Comparison of ENCODE assay signal across 29 cellular contexts in genomic region chr6:85431271-85431670, GRCh38.
"Had no signal": no experiment of that assay in that cellular context is flagged by ENCODE, and none has a peak within 500 bp of the region (broad histone marks: within the 10 kb centered on the region; RNA-seq: fewer than 3 reads in every experiment).

No MANE protein-coding gene starts in this region.

- H3K4me3 Mint-ChIP-seq: activated CD4-positive, alpha-beta T cell treated with anti-CD3 and anti-CD28 coated beads, Interleukin-2, amount 10 ng/mL, durations not matched to agents 24 days and 14 days; activated CD8-positive, alpha-beta memory T cell treated with anti-CD3 and anti-CD28 coated beads, Interleukin-2, amount 10 ng/mL, durations not matched to agents 7 days and 5 days; activated naive CD8-positive, alpha-beta T cell treated with anti-CD3 and anti-CD28 coated beads, Interleukin-2, amount 50 U/mL, for 24 hours; activated T-cell treated with anti-CD3 and anti-CD28 coated beads, Interleukin-2, amount 50 U/mL, for 24 hours; activated T-helper 1 cell treated with anti-CD3 and anti-CD28 coated beads, Interleukin-12 subunit alpha, Interleukin-12 subunit beta, Interleukin-2, Interleukin-4 antibody, amounts not matched to agents 30 ng/mL and 10 ng/mL and 1 ng/mL, durations not matched to agents 14 hours and 24 hours and 36 hours; WTC11 had no signal

- H2AFZ ChIP-seq: PC-9 had no signal

- H3K36me3 ChIP-seq: brain microvascular endothelial cell, cardiac muscle cell, MG63 had no signal

- H3K4me1 Mint-ChIP-seq: activated CD8-positive, alpha-beta memory T cell treated with anti-CD3 and anti-CD28 coated beads, Interleukin-2, amount 10 ng/mL, durations not matched to agents 7 days and 5 days; activated naive CD8-positive, alpha-beta T cell treated with anti-CD3 and anti-CD28 coated beads, Interleukin-2, amount 50 U/mL, for 24 hours had no signal

- H3K4me2 ChIP-seq: KMS-11, PC-9 had no signal

- H3K27ac Mint-ChIP-seq: activated CD4-positive, alpha-beta T cell treated with anti-CD3 and anti-CD28 coated beads, Interleukin-2, amount 10 ng/mL, durations not matched to agents 24 days and 14 days; activated CD8-positive, alpha-beta memory T cell treated with anti-CD3 and anti-CD28 coated beads, Interleukin-2, amount 10 ng/mL, durations not matched to agents 7 days and 5 days; activated naive CD4-positive, alpha-beta T cell treated with anti-CD3 and anti-CD28 coated beads, Interleukin-2, amount 50 U/mL, for 72 hours; activated naive CD8-positive, alpha-beta T cell treated with anti-CD3 and anti-CD28 coated beads, Interleukin-2, amount 50 U/mL, for 24 hours; activated T-cell treated with anti-CD3 and anti-CD28 coated beads, Interleukin-2, amount 50 U/mL, for 24 hours; activated T-helper 1 cell treated with anti-CD3 and anti-CD28 coated beads, Interleukin-12 subunit alpha, Interleukin-12 subunit beta, Interleukin-2, Interleukin-4 antibody, amounts not matched to agents 30 ng/mL and 10 ng/mL and 1 ng/mL, durations not matched to agents 14 hours and 24 hours and 36 hours; WTC11 had no signal

- H3K27me3 ChIP-seq: brain microvascular endothelial cell, cardiac muscle cell, MG63 had no signal

- H3K27ac ChIP-seq: brain microvascular endothelial cell, cardiac muscle cell, KMS-11, PC-9 had no signal

- H3K27me3 Mint-ChIP-seq: activated naive CD8-positive, alpha-beta T cell treated with anti-CD3 and anti-CD28 coated beads, Interleukin-2, amount 50 U/mL, for 24 hours; activated T-cell treated with anti-CD3 and anti-CD28 coated beads, Interleukin-2, amount 50 U/mL, for 24 hours had no signal

- DNase-seq: activated CD4-positive, alpha-beta T cell treated with anti-CD3 and anti-CD28 coated beads for 1 hour; activated CD4-positive, alpha-beta T cell treated with anti-CD3 and anti-CD28 coated beads, Interleukin-2, amount 50 U/mL, for 48 hours; activated CD8-positive, alpha-beta memory T cell treated with anti-CD3 and anti-CD28 coated beads, Interleukin-2, amount 10 ng/mL, durations not matched to agents 7 days and 5 days; activated effector memory CD4-positive, alpha-beta T cell treated with Interleukin-2 at 50 U/mL for 16 hours; activated naive CD4-positive, alpha-beta T cell; activated naive CD8-positive, alpha-beta T cell treated with anti-CD3 and anti-CD28 coated beads, Interleukin-2, amount 50 U/mL, for 24 hours; activated T-cell treated with anti-CD3 and anti-CD28 coated beads, Interleukin-2, amount 50 U/mL, for 24 hours; amygdala; brain microvascular endothelial cell; cerebellar nuclear complex; MG63; NCI-H1092; NCI-H1417; NCI-H1930; NCI-H2107; NCI-H2171 treated with DMSO at 0.1 percent for 48 hours; NCI-H226; NCI-H526; NCI-H82; PC-9; SHP77 treated with DMSO at 0.1 percent for 48 hours; T-helper 1 cell had no signal

- H3K4me3 ChIP-seq: cardiac muscle cell, MG63, PC-9 had no signal

- H3K9ac ChIP-seq: KMS-11 had no signal

- FAIRE-seq: colon had no signal
